In the genomic region with DNA sequence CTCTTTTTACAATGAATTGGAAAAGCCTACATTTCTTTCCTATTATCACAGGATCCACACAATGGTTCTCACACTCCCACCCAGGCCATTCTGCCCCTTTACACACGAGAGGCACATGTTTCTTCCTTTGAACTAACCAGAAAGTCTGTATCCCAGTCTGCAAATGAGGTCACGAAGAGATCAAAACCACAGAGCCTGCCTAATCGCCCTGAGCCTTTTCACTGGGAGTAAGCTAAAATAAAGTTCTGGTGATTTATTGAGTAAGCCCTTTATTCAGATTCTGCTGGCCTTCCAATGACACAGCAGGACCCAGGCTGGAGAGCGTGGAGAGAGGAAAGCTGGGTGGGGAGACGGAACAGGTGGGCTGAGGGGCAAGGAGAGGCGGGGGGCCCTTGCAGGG, we compare ENCODE assay signal across 1 cellular context.
TF ChIP-seq lines count a peak whose summit lies in the region.

No MANE protein-coding gene starts in this region.

TF ChIP-seq in WTC11, 78 proteins besides CTCF, POLR2A, EP300 and RAD21 (continued from another document):
- TF ChIP-seq ZNF396 (CRISPR knock-in tag; IDR thresholded peaks at IDR 0.05; ENCODE audit: borderline replicate concordance): no peak
- TF ChIP-seq, protein P1, sequence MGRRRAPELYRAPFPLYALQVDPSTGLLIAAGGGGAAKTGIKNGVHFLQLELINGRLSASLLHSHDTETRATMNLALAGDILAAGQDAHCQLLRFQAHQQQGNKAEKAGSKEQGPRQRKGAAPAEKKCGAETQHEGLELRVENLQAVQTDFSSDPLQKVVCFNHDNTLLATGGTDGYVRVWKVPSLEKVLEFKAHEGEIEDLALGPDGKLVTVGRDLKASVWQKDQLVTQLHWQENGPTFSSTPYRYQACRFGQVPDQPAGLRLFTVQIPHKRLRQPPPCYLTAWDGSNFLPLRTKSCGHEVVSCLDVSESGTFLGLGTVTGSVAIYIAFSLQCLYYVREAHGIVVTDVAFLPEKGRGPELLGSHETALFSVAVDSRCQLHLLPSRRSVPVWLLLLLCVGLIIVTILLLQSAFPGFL (CRISPR knock-in tag; IDR thresholded peaks at IDR 0.05; ENCODE audit: borderline replicate concordance): no peak
- no peak for TF ChIP-seq NFATC4 (CRISPR knock-in tag; IDR thresholded peaks at IDR 0.05)
- TF ChIP-seq EMX1 (CRISPR knock-in tag; IDR thresholded peaks at IDR 0.05): no peak
- TF ChIP-seq FOXK1 (CRISPR knock-in tag; IDR thresholded peaks at IDR 0.05): no peak
- TF ChIP-seq, protein P2, sequence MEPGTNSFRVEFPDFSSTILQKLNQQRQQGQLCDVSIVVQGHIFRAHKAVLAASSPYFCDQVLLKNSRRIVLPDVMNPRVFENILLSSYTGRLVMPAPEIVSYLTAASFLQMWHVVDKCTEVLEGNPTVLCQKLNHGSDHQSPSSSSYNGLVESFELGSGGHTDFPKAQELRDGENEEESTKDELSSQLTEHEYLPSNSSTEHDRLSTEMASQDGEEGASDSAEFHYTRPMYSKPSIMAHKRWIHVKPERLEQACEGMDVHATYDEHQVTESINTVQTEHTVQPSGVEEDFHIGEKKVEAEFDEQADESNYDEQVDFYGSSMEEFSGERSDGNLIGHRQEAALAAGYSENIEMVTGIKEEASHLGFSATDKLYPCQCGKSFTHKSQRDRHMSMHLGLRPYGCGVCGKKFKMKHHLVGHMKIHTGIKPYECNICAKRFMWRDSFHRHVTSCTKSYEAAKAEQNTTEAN (CRISPR knock-in tag; IDR thresholded peaks at IDR 0.05): no peak
- no peak for TF ChIP-seq FOXJ3 (CRISPR knock-in tag; IDR thresholded peaks at IDR 0.05; ENCODE audit: borderline replicate concordance)
- no peak for TF ChIP-seq ELF4 (CRISPR knock-in tag; IDR thresholded peaks at IDR 0.05; ENCODE audit: low read depth)
- TF ChIP-seq HMGA2 (CRISPR knock-in tag; IDR thresholded peaks at IDR 0.05): no peak
- TF ChIP-seq GTF2I (CRISPR knock-in tag; conservative IDR thresholded peaks at IDR 0.05): no peak
